In the genomic region with DNA sequence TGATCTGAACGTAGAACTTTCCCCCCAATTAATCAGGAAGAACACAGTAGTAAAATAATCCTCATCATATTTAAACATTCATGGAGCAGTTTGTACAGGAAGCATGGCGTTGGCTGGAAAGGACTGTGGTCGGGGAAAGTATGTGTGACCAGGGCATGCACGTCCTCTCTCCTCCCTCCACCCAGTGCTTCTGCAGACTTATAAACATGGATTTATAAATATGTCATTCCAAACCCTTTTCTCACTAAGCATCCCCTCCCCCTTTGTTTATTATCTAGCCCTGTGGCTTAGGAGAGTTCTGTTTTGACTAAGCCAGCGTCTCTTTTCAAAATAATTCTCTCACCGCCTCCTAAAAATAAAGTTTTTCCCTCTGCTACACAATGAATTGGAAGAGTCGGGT, we compare ENCODE assay signal across 19 cellular contexts.
DNase-seq lines count a peak whose midpoint lies in the region; ATAC-seq and TF ChIP-seq lines count a peak whose summit lies in the region.
"Had no signal": no experiment of that assay in that cellular context is flagged by ENCODE, and none has a peak within 500 bp of the region (broad histone marks: within the 10 kb centered on the region; RNA-seq: fewer than 3 reads in every experiment).

No MANE protein-coding gene starts in this region.

- H3K9ac ChIP-seq in adipocyte (ENCODE audit: low read length) (no peak overlapping the region), smooth muscle cell (ENCODE audit: low read depth) (peak overlapping the region; percentile 32)

- peak overlapping the region; percentile 74 for H3K4me2 ChIP-seq in smooth muscle cell
- H3K4me2 ChIP-seq: PC-9 had no signal

- H3K27ac Mint-ChIP-seq in activated naive CD4-positive, alpha-beta T cell treated with anti-CD3 and anti-CD28 coated beads for 36 hours = no peak overlapping the region
- H3K27ac Mint-ChIP-seq: activated CD4-positive, alpha-beta memory T cell treated with anti-CD3 and anti-CD28 coated beads, Interleukin-2, amount 10 ng/mL, durations not matched to agents 7 days and 5 days; activated T-helper 17 cell treated with anti-CD3 and anti-CD28 coated beads, Interleukin-2, amount 50 U/mL, for 72 hours; memory B cell; stimulated activated effector memory CD8-positive, alpha-beta T cell treated with anti-CD3 and anti-CD28 coated beads, Interleukin-12 subunit alpha, Interleukin-12 subunit beta, amount 100 ng/mL, for 72 hours had no signal

- H3K4me3 Mint-ChIP-seq in activated naive CD4-positive, alpha-beta T cell treated with anti-CD3 and anti-CD28 coated beads for 36 hours = no peak overlapping the region
- H3K4me3 Mint-ChIP-seq: activated CD4-positive, alpha-beta memory T cell treated with anti-CD3 and anti-CD28 coated beads, Interleukin-2, amount 10 ng/mL, durations not matched to agents 7 days and 5 days; activated T-helper 17 cell treated with anti-CD3 and anti-CD28 coated beads, Interleukin-2, amount 50 U/mL, for 72 hours; memory B cell; stimulated activated effector memory CD8-positive, alpha-beta T cell treated with anti-CD3 and anti-CD28 coated beads, Interleukin-12 subunit alpha, Interleukin-12 subunit beta, amount 100 ng/mL, for 72 hours had no signal

- H3K79me2 ChIP-seq in smooth muscle cell (ENCODE audit: low read depth) = no peaks in the 10 kb centered on the region

- DNase-seq in ELR (ENCODE audit: low read depth) = peak; percentile 91
- DNase-seq in adipocyte (ENCODE audit: low read depth) = peak; percentile 91
- peak; percentile 96 for DNase-seq in fibroblast of villous mesenchyme (ENCODE audit: low read depth)
- no peak for DNase-seq in smooth muscle cell (lab: John Stamatoyannopoulos, UW; ENCODE audit: unreplicated experiment)
- DNase-seq in stimulated activated CD4-positive, alpha-beta T cell treated with anti-CD3 and anti-CD28 coated beads, Interleukin-4, amount 100 ng/mL, for 24 hours = no peak
- DNase-seq in activated naive CD4-positive, alpha-beta T cell treated with anti-CD3 and anti-CD28 coated beads for 36 hours = no peak
- DNase-seq in activated CD4-positive, alpha-beta T cell treated with anti-CD3 and anti-CD28 coated beads, Interleukin-2, amount 50 U/mL, for 48 hours = no peak
- DNase-seq: activated CD4-positive, alpha-beta memory T cell treated with anti-CD3 and anti-CD28 coated beads, Interleukin-2, amount 10 ng/mL, durations not matched to agents 7 days and 5 days; C1 segment of cervical spinal cord; DMS153; foreskin keratinocyte; NCI-H2029; NCI-H524 treated with DMSO at 0.1 percent for 48 hours; PC-9; sigmoid colon had no signal

- H3K27ac ChIP-seq in smooth muscle cell (ENCODE audit: low read depth) = peak overlapping the region; percentile 75
- H3K27ac ChIP-seq: foreskin keratinocyte, PC-9, sigmoid colon had no signal

- H3K9me3 ChIP-seq in adipocyte (ENCODE audit: control insufficient read depth, low read length) = no peaks in the 10 kb centered on the region
- no peaks in the 10 kb centered on the region for H3K9me3 ChIP-seq in smooth muscle cell (replicated peaks; ENCODE audit: low read depth)
- H3K9me3 ChIP-seq: sigmoid colon had no signal

- 14% methylated on average over 7 of the region's 7 CpGs for WGBS in smooth muscle cell (ENCODE audit: low lambda C conversion rate)

- H3K27me3 Mint-ChIP-seq in activated naive CD4-positive, alpha-beta T cell treated with anti-CD3 and anti-CD28 coated beads for 36 hours (ENCODE audit: low read depth) = no peaks in the 10 kb centered on the region
- H3K27me3 Mint-ChIP-seq: memory B cell had no signal

- H3K36me3 ChIP-seq in adipocyte (ENCODE audit: control insufficient read depth, insufficient read depth, low read length, severe bottlenecking) (no peaks in the 10 kb centered on the region), smooth muscle cell (ENCODE audit: low read depth) (no peaks in the 10 kb centered on the region)
- H3K36me3 ChIP-seq: sigmoid colon had no signal

- no peaks in the 10 kb centered on the region for H3K4me1 Mint-ChIP-seq in activated naive CD4-positive, alpha-beta T cell treated with anti-CD3 and anti-CD28 coated beads for 36 hours (ENCODE audit: low read depth)
- H3K4me1 Mint-ChIP-seq: activated CD4-positive, alpha-beta memory T cell treated with anti-CD3 and anti-CD28 coated beads, Interleukin-2, amount 10 ng/mL, durations not matched to agents 7 days and 5 days; activated T-helper 17 cell treated with anti-CD3 and anti-CD28 coated beads, Interleukin-2, amount 50 U/mL, for 72 hours; stimulated activated effector memory CD8-positive, alpha-beta T cell treated with anti-CD3 and anti-CD28 coated beads, Interleukin-12 subunit alpha, Interleukin-12 subunit beta, amount 100 ng/mL, for 72 hours had no signal

- no peaks in the 10 kb centered on the region for H4K20me1 ChIP-seq in smooth muscle cell (ENCODE audit: low read depth)

- peaks cover 6% of the 10 kb centered on the region for H3F3A ChIP-seq in smooth muscle cell (ENCODE audit: low read depth)

- H3K27me3 ChIP-seq in adipocyte (replicated peaks; ENCODE audit: control insufficient read depth, insufficient read depth, low read length) (no peaks in the 10 kb centered on the region), smooth muscle cell (ENCODE audit: low read depth) (no peaks in the 10 kb centered on the region)
- H3K27me3 ChIP-seq: foreskin keratinocyte, sigmoid colon had no signal

- no peaks in the 10 kb centered on the region for H3K9me3 Mint-ChIP-seq in activated naive CD4-positive, alpha-beta T cell treated with anti-CD3 and anti-CD28 coated beads for 36 hours
- H3K9me3 Mint-ChIP-seq: activated CD4-positive, alpha-beta memory T cell treated with anti-CD3 and anti-CD28 coated beads, Interleukin-2, amount 10 ng/mL, durations not matched to agents 7 days and 5 days; activated T-helper 17 cell treated with anti-CD3 and anti-CD28 coated beads, Interleukin-2, amount 50 U/mL, for 72 hours; memory B cell; stimulated activated effector memory CD8-positive, alpha-beta T cell treated with anti-CD3 and anti-CD28 coated beads, Interleukin-12 subunit alpha, Interleukin-12 subunit beta, amount 100 ng/mL, for 72 hours had no signal

- CTCF ChIA-PET in activated naive CD4-positive, alpha-beta T cell treated with anti-CD3 and anti-CD28 coated beads for 36 hours (lab: Charles Lee) = interaction anchor here (0.7 kb wide), 1 partner anchor 128 kb away, joined by 3 read pairs; no protein-coding TSS in a partner anchor

- H3K36me3 Mint-ChIP-seq in activated naive CD4-positive, alpha-beta T cell treated with anti-CD3 and anti-CD28 coated beads for 36 hours (ENCODE audit: low read depth) = no peaks in the 10 kb centered on the region
- H3K36me3 Mint-ChIP-seq: memory B cell; stimulated activated effector memory CD8-positive, alpha-beta T cell treated with anti-CD3 and anti-CD28 coated beads, Interleukin-12 subunit alpha, Interleukin-12 subunit beta, amount 100 ng/mL, for 72 hours had no signal

- peaks cover 14% of the 10 kb centered on the region for H3K4me1 ChIP-seq in adipocyte (ENCODE audit: control insufficient read depth, insufficient read depth, low read length)
- no peaks in the 10 kb centered on the region for H3K4me1 ChIP-seq in smooth muscle cell (ENCODE audit: low read depth)
- H3K4me1 ChIP-seq: foreskin keratinocyte, sigmoid colon had no signal

- H2AFZ ChIP-seq in smooth muscle cell (ENCODE audit: low read depth) = peak overlapping the region; percentile 56
- H2AFZ ChIP-seq: PC-9 had no signal

- H3K4me3 ChIP-seq in adipocyte (ENCODE audit: low read length) (no peak overlapping the region), fibroblast of villous mesenchyme (ENCODE audit: low read depth, low read length) (no peak overlapping the region), smooth muscle cell (no peak overlapping the region)
- H3K4me3 ChIP-seq: PC-9, sigmoid colon had no signal

- no peak for ATAC-seq in GM18511 (IDR thresholded peaks at IDR 0.05; ENCODE audit: unreplicated experiment)
- ATAC-seq: activated T-helper 17 cell treated with anti-CD3 and anti-CD28 coated beads, Interleukin-2, amount 50 U/mL, for 72 hours; foreskin keratinocyte; stimulated activated effector memory CD8-positive, alpha-beta T cell treated with anti-CD3 and anti-CD28 coated beads, Interleukin-12 subunit alpha, Interleukin-12 subunit beta, amount 100 ng/mL, for 72 hours had no signal

- intact Hi-C loops in activated naive CD4-positive, alpha-beta T cell treated with anti-CD3 and anti-CD28 coated beads for 36 hours (cut with micrococcal nuclease) = no loop called here

- TF ChIP-seq CTCF in fibroblast of villous mesenchyme (IDR thresholded peaks at IDR 0.05; ENCODE audit: insufficient read depth, low read depth, low read length) (no peak), smooth muscle cell (IDR thresholded peaks at IDR 0.05; ENCODE audit: borderline replicate concordance, insufficient read depth, poor library complexity, severe bottlenecking) (no peak)

Comparison
In these comparisons a context has a peak if more than half of its experiments do, and no peak if none do; other contexts are left out.
1. DNase-seq: peak in ELR (single experiment), adipocyte (single experiment) and fibroblast of villous mesenchyme (single experiment); none in smooth muscle cell (single experiment), stimulated activated CD4-positive, alpha-beta T cell treated with anti-CD3 and anti-CD28 coated beads, Interleukin-4, amount 100 ng/mL, for 24 hours (single experiment), activated naive CD4-positive, alpha-beta T cell treated with anti-CD3 and anti-CD28 coated beads for 36 hours (single experiment) and activated CD4-positive, alpha-beta T cell treated with anti-CD3 and anti-CD28 coated beads, Interleukin-2, amount 50 U/mL, for 48 hours (0 of 2).